In genomic region chr20:47389867-47390347, GRCh38 we compare ENCODE assay signal across 12 cellular contexts. TPM values are rescaled to one million over a fixed set of nuclear protein-coding genes. Genes with fewer than 3 reads are reported as not detected.
A peak's percentile ranks its signal among the peaks of the same experiment; 100 is the strongest.
DNase-seq lines count a peak whose midpoint lies in the region; TF ChIP-seq lines count a peak whose summit lies in the region.
"Had no signal": no experiment of that assay in that cellular context is flagged by ENCODE, and none has a peak within 500 bp of the region (broad histone marks: within the 10 kb centered on the region; RNA-seq: fewer than 3 reads in every experiment).

No MANE protein-coding gene starts in this region.

- H3K9me2 ChIP-seq in PC-9 (ENCODE audit: insufficient read depth) = no peaks in the 10 kb centered on the region

- H3K36me3 Mint-ChIP-seq in activated naive CD4-positive, alpha-beta T cell treated with anti-CD3 and anti-CD28 coated beads, Interleukin-2, amount 10 ng/mL, durations not matched to agents 7 days and 5 days = peaks cover 1% of the 10 kb centered on the region

- POLR2A ChIA-PET in PC-9 (lab: Charles Lee; ENCODE audit: unreplicated experiment) = interaction anchor here (0.6 to 1.6 kb wide), 4 partner anchors 49 to 693 kb away, joined by 5 to 6 read pairs (median 6); no protein-coding TSS in a partner anchor

- H3K4me1 Mint-ChIP-seq in activated naive CD4-positive, alpha-beta T cell treated with anti-CD3 and anti-CD28 coated beads, Interleukin-2, amount 10 ng/mL, durations not matched to agents 7 days and 5 days = peaks cover 15% of the 10 kb centered on the region

- no TSS peak for BruUV-seq in PC-9 (replicated peaks; lab: Mats Ljungman, UMichigan)

- TF ChIP-seq CTCF in PC-9 (conservative IDR thresholded peaks at IDR 0.05) (no peak), choroid plexus epithelial cell (conservative IDR thresholded peaks at IDR 0.05; ENCODE audit: low read depth, low read length) (no peak), smooth muscle cell (IDR thresholded peaks at IDR 0.05; ENCODE audit: borderline replicate concordance, insufficient read depth, poor library complexity, severe bottlenecking) (no peak)

- no peak for DNase-seq in activated naive CD4-positive, alpha-beta T cell treated with anti-CD3 and anti-CD28 coated beads, Interleukin-2, amount 10 ng/mL, durations not matched to agents 7 days and 5 days
- no peak for DNase-seq in activated naive CD4-positive, alpha-beta T cell (lab: John Stamatoyannopoulos, UW)
- peak; percentile 77 to 99 for DNase-seq in PC-9
- DNase-seq in choroid plexus epithelial cell (ENCODE audit: low read depth) = peak; percentile 51
- DNase-seq in smooth muscle cell (lab: John Stamatoyannopoulos, UW; ENCODE audit: unreplicated experiment) = no peak
- DNase-seq in NCI-H69 (lab: John Stamatoyannopoulos, UW) = no peak
- no peak for DNase-seq in NCI-H2196 (lab: John Stamatoyannopoulos, UW; ENCODE audit: unreplicated experiment)
- DNase-seq in midbrain (lab: John Stamatoyannopoulos, UW) = no peak
- DNase-seq: ACHN; activated CD4-positive, alpha-beta T cell treated with anti-CD3 and anti-CD28 coated beads, Interleukin-2, amount 50 U/mL, for 4 hours; cerebellar nuclear complex; psoas muscle had no signal

- H2AFZ ChIP-seq in PC-9 = no peak overlapping the region
- H2AFZ ChIP-seq in smooth muscle cell (ENCODE audit: low read depth) = no peak overlapping the region

- H3K27me3 ChIP-seq in PC-9 (ENCODE audit: insufficient read depth, low read depth) (no peaks in the 10 kb centered on the region), smooth muscle cell (ENCODE audit: low read depth) (no peaks in the 10 kb centered on the region)

- H3K9me3 ChIP-seq in PC-9 (ENCODE audit: insufficient read depth, low read depth) = peaks cover 9% of the 10 kb centered on the region
- H3K9me3 ChIP-seq in smooth muscle cell (replicated peaks; ENCODE audit: low read depth) = no peaks in the 10 kb centered on the region
- H3K9me3 ChIP-seq: psoas muscle had no signal

- H3K27ac ChIP-seq in PC-9 (peak overlapping the region; percentile 99), smooth muscle cell (ENCODE audit: low read depth) (peak overlapping the region; percentile 19)
- H3K27ac ChIP-seq: psoas muscle had no signal

- 79% methylated on average over 6 of the region's 6 CpGs for WGBS in smooth muscle cell (ENCODE audit: low lambda C conversion rate)

- H3F3A ChIP-seq in PC-9 (ENCODE audit: insufficient read depth, low read depth) = peaks cover 67% of the 10 kb centered on the region
- no peaks in the 10 kb centered on the region for H3F3A ChIP-seq in smooth muscle cell (ENCODE audit: low read depth)

- H3K4me3 Mint-ChIP-seq in activated naive CD4-positive, alpha-beta T cell treated with anti-CD3 and anti-CD28 coated beads, Interleukin-2, amount 10 ng/mL, durations not matched to agents 7 days and 5 days = no peak overlapping the region

- H3K4me3 ChIP-seq in PC-9 (no peak overlapping the region), choroid plexus epithelial cell (ENCODE audit: low read depth, low read length) (no peak overlapping the region), smooth muscle cell (no peak overlapping the region)
- H3K4me3 ChIP-seq: psoas muscle had no signal

- intact Hi-C loops in PC-9 (cut with micrococcal nuclease; ENCODE audit: unreplicated experiment) = loop anchor here (1.0 to 10.0 kb wide), 2 partner anchors 231 to 1235 kb away; no protein-coding TSS in a partner anchor

- peaks cover 59% of the 10 kb centered on the region for H3K4me1 ChIP-seq in PC-9 (replicated peaks; ENCODE audit: insufficient read depth)
- no peaks in the 10 kb centered on the region for H3K4me1 ChIP-seq in smooth muscle cell (ENCODE audit: low read depth)

- peak overlapping the region; percentile 33 for H3K27ac Mint-ChIP-seq in activated naive CD4-positive, alpha-beta T cell treated with anti-CD3 and anti-CD28 coated beads, Interleukin-2, amount 10 ng/mL, durations not matched to agents 7 days and 5 days

- H4K20me1 ChIP-seq in PC-9 (ENCODE audit: insufficient read depth) = no peaks in the 10 kb centered on the region
- no peaks in the 10 kb centered on the region for H4K20me1 ChIP-seq in smooth muscle cell (ENCODE audit: low read depth)

- CTCF ChIA-PET in activated naive CD4-positive, alpha-beta T cell treated with anti-CD3 and anti-CD28 coated beads, Interleukin-2, amount 10 ng/mL, durations not matched to agents 7 days and 5 days (lab: Charles Lee) = no interaction called here
- CTCF ChIA-PET in PC-9 (lab: Charles Lee) = interaction anchor here (0.6 to 1.2 kb wide), 3 partner anchors 28 to 231 kb away, joined by 3 to 13 read pairs (median 7); no protein-coding TSS in a partner anchor

- H3K9ac ChIP-seq in smooth muscle cell (ENCODE audit: low read depth) = no peak overlapping the region

- H3K4me2 ChIP-seq in PC-9 = peak overlapping the region; percentile 29
- no peak overlapping the region for H3K4me2 ChIP-seq in smooth muscle cell

- no peaks in the 10 kb centered on the region for H3K36me3 ChIP-seq in PC-9 (ENCODE audit: low read depth)
- H3K36me3 ChIP-seq in smooth muscle cell (ENCODE audit: low read depth) = no peaks in the 10 kb centered on the region

- peaks cover 12% of the 10 kb centered on the region for H3K9me3 Mint-ChIP-seq in activated naive CD4-positive, alpha-beta T cell treated with anti-CD3 and anti-CD28 coated beads, Interleukin-2, amount 10 ng/mL, durations not matched to agents 7 days and 5 days

- no peaks in the 10 kb centered on the region for H3K27me3 Mint-ChIP-seq in activated naive CD4-positive, alpha-beta T cell treated with anti-CD3 and anti-CD28 coated beads, Interleukin-2, amount 10 ng/mL, durations not matched to agents 7 days and 5 days

- no peaks in the 10 kb centered on the region for H3K79me2 ChIP-seq in PC-9 (ENCODE audit: low read depth)
- H3K79me2 ChIP-seq in smooth muscle cell (ENCODE audit: low read depth) = no peaks in the 10 kb centered on the region

RNA-seq across cellular contexts. Expression of gene ZMYND8, which starts 33.4 kb away (rescaled TPM):
- 72.3 and 107 TPM in 2 replicates for total RNA-seq in PC-9 (2021)
- total RNA-seq in smooth muscle cell = 22.7 and 24.1 TPM in 2 replicates
- polyA plus RNA-seq in smooth muscle cell = 14.7 and 15.2 TPM in 2 replicates

Comparison
In these comparisons a context has a peak if more than half of its experiments do, and no peak if none do; other contexts are left out.
1. DNase-seq: peak in PC-9 (2 of 2) and choroid plexus epithelial cell (single experiment); none in activated naive CD4-positive, alpha-beta T cell treated with anti-CD3 and anti-CD28 coated beads, Interleukin-2, amount 10 ng/mL, durations not matched to agents 7 days and 5 days (single experiment), activated naive CD4-positive, alpha-beta T cell (0 of 4), smooth muscle cell (single experiment), NCI-H69 (single experiment), NCI-H2196 (single experiment) and midbrain (single experiment).